ENCODE assay signal across 22 cellular contexts in genomic region chr10:78859769-78860168, GRCh38.
DNase-seq lines count a peak whose midpoint lies in the region; ATAC-seq and TF ChIP-seq lines count a peak whose summit lies in the region.
"Had no signal": no experiment of that assay in that cellular context is flagged by ENCODE, and none has a peak within 500 bp of the region (broad histone marks: within the 10 kb centered on the region; RNA-seq: fewer than 3 reads in every experiment).

No MANE protein-coding gene starts in this region.

- ATAC-seq in SK-N-SH treated with all-trans-retinoic acid at 6 μM for 48 hours (no peak), GM18505 (IDR thresholded peaks at IDR 0.05; ENCODE audit: unreplicated experiment) (no peak)
- ATAC-seq: A549, Right ventricle myocardium inferior had no signal

- no peaks in the 10 kb centered on the region for H3K27me3 ChIP-seq in left ventricle myocardium inferior (ENCODE audit: low read depth)
- H3K27me3 ChIP-seq: SJCRH30 had no signal

- peaks cover 16% of the 10 kb centered on the region for H3K4me1 ChIP-seq in left ventricle myocardium inferior
- H3K4me1 ChIP-seq: A549, SJCRH30 had no signal

- no peak for TF ChIP-seq CTCF in left ventricle myocardium inferior (IDR thresholded peaks at IDR 0.05; ENCODE audit: borderline replicate concordance)

- TF ChIP-seq POLR2A in GM18505 (IDR thresholded peaks at IDR 0.05; ENCODE audit: borderline replicate concordance, extremely low read depth, insufficient read depth, insufficient read length), result no peak

- peak; percentile 44 for DNase-seq in cardiac septum (ENCODE audit: low spot score)
- no peak for DNase-seq in left ventricle myocardium inferior
- peak; percentile 72 for DNase-seq in islet precursor cell
- no peak for DNase-seq in pons (ENCODE audit: low spot score)
- DNase-seq in SKM-1 treated with dmso at 0.1 percent for 144 hours (lab: John Stamatoyannopoulos, UW; ENCODE audit: unreplicated experiment), result no peak
- DNase-seq: AML-193; C1 segment of cervical spinal cord; CD4-positive, alpha-beta memory T cell; COR-L47; DMS53; KG1; MM.1S; NCI-H2029; NCI-H524; NCI-H748 treated with DMSO at 0.1 percent for 48 hours; NK-92 treated with Interleukin-12 subunit alpha and Interleukin-12 subunit beta, amount 100 ng/mL, for 24 hours; SJCRH30 had no signal

- H3K27ac ChIP-seq in left ventricle myocardium inferior (replicated peaks), result no peak overlapping the region
- H3K27ac ChIP-seq: A549, PC-9, SJCRH30 had no signal

- intact Hi-C loops in cardiac septum (cut with DNase I), result loop anchor here (5.0 kb wide), 1 partner anchor 208 kb away; the partner anchor contains the start of gene ZMIZ1
- intact Hi-C loops in left ventricle myocardium inferior (cut with micrococcal nuclease), result loop anchor here (10.0 kb wide), 2 partner anchors 175 to 335 kb away; no protein-coding TSS in a partner anchor

- no peak overlapping the region for H3K4me3 ChIP-seq in left ventricle myocardium inferior
- H3K4me3 ChIP-seq: A549, PC-9, SJCRH30 had no signal

- no peaks in the 10 kb centered on the region for H3K36me3 ChIP-seq in left ventricle myocardium inferior
- H3K36me3 ChIP-seq: SJCRH30 had no signal

- no peaks in the 10 kb centered on the region for H3K9me3 ChIP-seq in left ventricle myocardium inferior (replicated peaks)
- H3K9me3 ChIP-seq: A549, SJCRH30 had no signal

TF ChIP-seq in SK-N-SH treated with all-trans-retinoic acid at 6 μM for 48 hours, 23 proteins besides CTCF, POLR2A, EP300 and RAD21:
- TF ChIP-seq BACH2 (CRISPR knock-in tag; IDR thresholded peaks at IDR 0.05; ENCODE audit: borderline replicate concordance), result no peak
- peak; percentile 64; the same call in 1 of the 2 replicates for TF ChIP-seq TCF4 (CRISPR knock-in tag; IDR thresholded peaks at IDR 0.05; ENCODE audit: borderline replicate concordance)
- TF ChIP-seq, protein P1, sequence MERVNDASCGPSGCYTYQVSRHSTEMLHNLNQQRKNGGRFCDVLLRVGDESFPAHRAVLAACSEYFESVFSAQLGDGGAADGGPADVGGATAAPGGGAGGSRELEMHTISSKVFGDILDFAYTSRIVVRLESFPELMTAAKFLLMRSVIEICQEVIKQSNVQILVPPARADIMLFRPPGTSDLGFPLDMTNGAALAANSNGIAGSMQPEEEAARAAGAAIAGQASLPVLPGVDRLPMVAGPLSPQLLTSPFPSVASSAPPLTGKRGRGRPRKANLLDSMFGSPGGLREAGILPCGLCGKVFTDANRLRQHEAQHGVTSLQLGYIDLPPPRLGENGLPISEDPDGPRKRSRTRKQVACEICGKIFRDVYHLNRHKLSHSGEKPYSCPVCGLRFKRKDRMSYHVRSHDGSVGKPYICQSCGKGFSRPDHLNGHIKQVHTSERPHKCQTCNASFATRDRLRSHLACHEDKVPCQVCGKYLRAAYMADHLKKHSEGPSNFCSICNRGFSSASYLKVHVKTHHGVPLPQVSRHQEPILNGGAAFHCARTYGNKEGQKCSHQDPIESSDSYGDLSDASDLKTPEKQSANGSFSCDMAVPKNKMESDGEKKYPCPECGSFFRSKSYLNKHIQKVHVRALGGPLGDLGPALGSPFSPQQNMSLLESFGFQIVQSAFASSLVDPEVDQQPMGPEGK (CRISPR knock-in tag; IDR thresholded peaks at IDR 0.05; ENCODE audit: borderline replicate concordance), result no peak
- no peak for TF ChIP-seq ARNTL (CRISPR knock-in tag; IDR thresholded peaks at IDR 0.05; ENCODE audit: borderline replicate concordance, low read depth)

Comparison
In these comparisons a context has a peak if more than half of its experiments do, and no peak if none do; other contexts are left out.
1. DNase-seq: peak in cardiac septum (single experiment) and islet precursor cell (single experiment); none in left ventricle myocardium inferior (single experiment), pons (single experiment) and SKM-1 treated with dmso at 0.1 percent for 144 hours (single experiment).